ENCODE assay signal across 34 cellular contexts in the genomic region with DNA sequence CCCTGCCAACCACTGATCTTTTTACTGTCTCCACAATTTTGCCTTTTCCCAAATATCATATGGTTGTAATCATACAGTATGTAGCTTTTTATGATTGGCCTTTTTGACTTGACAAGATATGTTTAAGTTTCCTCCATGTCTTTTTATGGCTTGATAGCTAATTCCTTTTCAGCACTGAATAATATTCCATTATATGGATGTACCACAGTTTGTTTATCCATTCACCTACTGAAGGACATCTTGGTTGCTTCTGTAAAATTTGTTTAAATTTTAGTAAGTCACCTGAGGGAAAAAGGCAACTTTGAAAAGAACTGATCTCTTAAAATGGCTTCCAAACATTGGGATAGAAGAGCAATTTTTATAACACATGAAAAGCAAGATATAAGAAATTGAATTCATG. TPM values are rescaled to one million over a fixed set of nuclear protein-coding genes. Genes with fewer than 3 reads are reported as not detected.
A peak's percentile ranks its signal among the peaks of the same experiment; 100 is the strongest.
DNase-seq lines count a peak whose midpoint lies in the region; ATAC-seq and TF ChIP-seq lines count a peak whose summit lies in the region.
"Had no signal": no experiment of that assay in that cellular context is flagged by ENCODE, and none has a peak within 500 bp of the region (broad histone marks: within the 10 kb centered on the region; RNA-seq: fewer than 3 reads in every experiment).

No MANE protein-coding gene starts in this region.

- H4K20me1 ChIP-seq in SK-N-SH (ENCODE audit: insufficient read depth) (no peaks in the 10 kb centered on the region), Karpas-422 (ENCODE audit: insufficient read depth, low read depth, low read length) (no peaks in the 10 kb centered on the region)
- H4K20me1 ChIP-seq: BLaER1; BLaER1 treated with 17β-estradiol and CSF1 and Interleukin-3, amounts not matched to agents 10 nM and 100 nM had no signal

- TF ChIP-seq CTCF in SK-N-SH (IDR thresholded peaks at IDR 0.05) (no peak), endothelial cell (IDR thresholded peaks at IDR 0.05; ENCODE audit: unreplicated experiment) (no peak)

- no peaks in the 10 kb centered on the region for H3K9me3 Mint-ChIP-seq in endothelial cell (ENCODE audit: unreplicated experiment)
- H3K9me3 Mint-ChIP-seq: CD4-positive, alpha-beta T cell had no signal

- H3K27me3 ChIP-seq in SK-N-SH (ENCODE audit: insufficient read depth) = no peaks in the 10 kb centered on the region
- H3K27me3 ChIP-seq in Karpas-422 (ENCODE audit: low read length) = no peaks in the 10 kb centered on the region
- H3K27me3 ChIP-seq: BE2C; BLaER1; BLaER1 treated with 17β-estradiol and CSF1 and Interleukin-3, amounts not matched to agents 10 nM and 100 nM had no signal

- TF ChIP-seq RAD21 in SK-N-SH (IDR thresholded peaks at IDR 0.05; ENCODE audit: low read length) = no peak

- DNase-seq in SK-N-SH (no peak), Karpas-422 (peak; percentile 2), endothelial cell (ENCODE audit: low spot score) (no peak), Right ventricle myocardium superior (no peak)
- DNase-seq in stimulated activated CD4-positive, alpha-beta T cell treated with anti-CD3 and anti-CD28 coated beads, Interleukin-4, amount 100 ng/mL, for 4 hours = no peak
- DNase-seq: 8988T; ACHN; AML-193; BE2C; C1 segment of cervical spinal cord; Caco-2; Calu3; CD4-positive, alpha-beta memory T cell; CD4-positive, alpha-beta T cell; CD4-positive, CD25-positive, alpha-beta regulatory T cell; CD8-positive, alpha-beta memory T cell; CD8-positive, alpha-beta T cell; COR-L47; DMS 273 treated with DMSO at 0.1 percent for 48 hours; DMS153; DMS53; DMS79; DMS79 treated with DMSO at 0.1 percent for 48 hours; DND-41; EL had no signal

- H3K9me2 ChIP-seq in SK-N-SH = no peaks in the 10 kb centered on the region
- no peaks in the 10 kb centered on the region for H3K9me2 ChIP-seq in Karpas-422 (replicated peaks; ENCODE audit: insufficient read depth, low read length)

- H3K9me3 ChIP-seq in SK-N-SH (no peaks in the 10 kb centered on the region), Karpas-422 (ENCODE audit: low read length) (no peaks in the 10 kb centered on the region)
- H3K9me3 ChIP-seq: A549, BE2C had no signal

- H3K79me2 ChIP-seq in SK-N-SH (ENCODE audit: insufficient read depth) (no peaks in the 10 kb centered on the region), Karpas-422 (ENCODE audit: low read length) (no peaks in the 10 kb centered on the region)

- H3K4me1 ChIP-seq in SK-N-SH (ENCODE audit: control insufficient read depth in 1 of 2, insufficient read depth in 2 of 2, low read depth in 1 of 2, low read length in 1 of 2) (no peaks in the 10 kb centered on the region), Karpas-422 (ENCODE audit: low read length) (no peaks in the 10 kb centered on the region)
- H3K4me1 ChIP-seq: A549; BE2C; BLaER1; BLaER1 treated with 17β-estradiol and CSF1 and Interleukin-3, amounts not matched to agents 10 nM and 100 nM; Caco-2 had no signal

- no peak overlapping the region for H2AFZ ChIP-seq in SK-N-SH (ENCODE audit: low read depth)
- H2AFZ ChIP-seq in Karpas-422 (ENCODE audit: low read length) = no peak overlapping the region

- no peak overlapping the region for H3K4me3 ChIP-seq in SK-N-SH (ENCODE audit: low read depth in 2 of 2, low read length in 1 of 2)
- no peak overlapping the region for H3K4me3 ChIP-seq in Karpas-422 (ENCODE audit: low read length)
- H3K4me3 ChIP-seq: A549; BLaER1; BLaER1 treated with 17β-estradiol and CSF1 and Interleukin-3, amounts not matched to agents 10 nM and 100 nM had no signal

- no peak overlapping the region for H3K27ac Mint-ChIP-seq in endothelial cell (ENCODE audit: unreplicated experiment)
- H3K27ac Mint-ChIP-seq: B cell; CD14-positive monocyte; CD4-positive, alpha-beta memory T cell; CD4-positive, alpha-beta T cell; CD4-positive, CD25-positive, alpha-beta regulatory T cell; CD8-positive, alpha-beta memory T cell; CD8-positive, alpha-beta T cell had no signal

- no peak for TF ChIP-seq EP300 in SK-N-SH (IDR thresholded peaks at IDR 0.05; ENCODE audit: borderline replicate concordance in 1 of 2, low read depth in 1 of 2, low read length in 1 of 2)

- peak overlapping the region; percentile 37 for H3K4me3 Mint-ChIP-seq in endothelial cell (ENCODE audit: unreplicated experiment)
- H3K4me3 Mint-ChIP-seq: B cell; CD14-positive monocyte; CD4-positive, alpha-beta memory T cell; CD4-positive, alpha-beta T cell; CD4-positive, CD25-positive, alpha-beta regulatory T cell; CD8-positive, alpha-beta memory T cell; CD8-positive, alpha-beta T cell had no signal

- ATAC-seq in SK-N-SH treated with all-trans-retinoic acid at 6 μM for 48 hours (no peak), Right ventricle myocardium superior (ENCODE audit: poor library complexity) (no peak)
- ATAC-seq: A549; CD8-positive, alpha-beta T cell had no signal

- no peaks in the 10 kb centered on the region for H3K4me1 Mint-ChIP-seq in endothelial cell (ENCODE audit: unreplicated experiment)
- H3K4me1 Mint-ChIP-seq: B cell; CD14-positive monocyte; CD4-positive, alpha-beta memory T cell; CD4-positive, CD25-positive, alpha-beta regulatory T cell; CD8-positive, alpha-beta memory T cell had no signal

- H3K36me3 ChIP-seq in SK-N-SH (replicated peaks in 1 of 2; ENCODE audit: control insufficient read depth in 1 of 2, insufficient read depth in 2 of 2, low read length in 1 of 2) (no peaks in the 10 kb centered on the region), Karpas-422 (ENCODE audit: insufficient read depth, low read length) (no peaks in the 10 kb centered on the region)
- H3K36me3 ChIP-seq: BE2C had no signal

- H3K27ac ChIP-seq in SK-N-SH (ENCODE audit: low read depth in 2 of 2, low read length in 1 of 2) (no peak overlapping the region), Karpas-422 (ENCODE audit: low read length) (no peak overlapping the region)
- H3K27ac ChIP-seq: 22Rv1; A549; BLaER1; BLaER1 treated with 17β-estradiol and CSF1 and Interleukin-3, amounts not matched to agents 10 nM and 100 nM; C4-2B had no signal

- POLR2A ChIA-PET in SK-N-SH (lab: Yijun Ruan, JAX) = no interaction called here

- H3K4me2 ChIP-seq in SK-N-SH (no peak overlapping the region), Karpas-422 (ENCODE audit: low read depth, low read length, poor library complexity, severe bottlenecking) (no peak overlapping the region)
- H3K4me2 ChIP-seq: A549; BLaER1; BLaER1 treated with 17β-estradiol and CSF1 and Interleukin-3, amounts not matched to agents 10 nM and 100 nM had no signal

- H3K9ac ChIP-seq in SK-N-SH (no peak overlapping the region), Karpas-422 (ENCODE audit: low read length) (no peak overlapping the region)
- H3K9ac ChIP-seq: BLaER1; BLaER1 treated with 17β-estradiol and CSF1 and Interleukin-3, amounts not matched to agents 10 nM and 100 nM had no signal

- H3K27me3 Mint-ChIP-seq in endothelial cell (ENCODE audit: unreplicated experiment) = peaks cover 3% of the 10 kb centered on the region

- H3F3A ChIP-seq in SK-N-SH (replicated peaks; ENCODE audit: insufficient read depth) = no peaks in the 10 kb centered on the region

- CTCF ChIA-PET in SK-N-SH (lab: Yijun Ruan, JAX) = interaction anchor here (0.6 to 3.6 kb wide), 2 partner anchors 53 to 260 kb away, joined by 3 to 16 read pairs; no protein-coding TSS in a partner anchor

- intact Hi-C loops in Right ventricle myocardium superior (cut with DNase I) = no loop called here

- H3K36me3 Mint-ChIP-seq in endothelial cell (ENCODE audit: low read depth, unreplicated experiment) = peaks cover 25% of the 10 kb centered on the region
- H3K36me3 Mint-ChIP-seq: CD14-positive monocyte; CD4-positive, alpha-beta memory T cell; CD4-positive, CD25-positive, alpha-beta regulatory T cell; CD8-positive, alpha-beta memory T cell; CD8-positive, alpha-beta T cell had no signal

TF ChIP-seq in SK-N-SH treated with all-trans-retinoic acid at 6 μM for 48 hours, 23 proteins besides CTCF, POLR2A, EP300 and RAD21:
- TF ChIP-seq ZNF8 (CRISPR knock-in tag; IDR thresholded peaks at IDR 0.05) = peak; percentile 97
- TF ChIP-seq, protein P1, sequence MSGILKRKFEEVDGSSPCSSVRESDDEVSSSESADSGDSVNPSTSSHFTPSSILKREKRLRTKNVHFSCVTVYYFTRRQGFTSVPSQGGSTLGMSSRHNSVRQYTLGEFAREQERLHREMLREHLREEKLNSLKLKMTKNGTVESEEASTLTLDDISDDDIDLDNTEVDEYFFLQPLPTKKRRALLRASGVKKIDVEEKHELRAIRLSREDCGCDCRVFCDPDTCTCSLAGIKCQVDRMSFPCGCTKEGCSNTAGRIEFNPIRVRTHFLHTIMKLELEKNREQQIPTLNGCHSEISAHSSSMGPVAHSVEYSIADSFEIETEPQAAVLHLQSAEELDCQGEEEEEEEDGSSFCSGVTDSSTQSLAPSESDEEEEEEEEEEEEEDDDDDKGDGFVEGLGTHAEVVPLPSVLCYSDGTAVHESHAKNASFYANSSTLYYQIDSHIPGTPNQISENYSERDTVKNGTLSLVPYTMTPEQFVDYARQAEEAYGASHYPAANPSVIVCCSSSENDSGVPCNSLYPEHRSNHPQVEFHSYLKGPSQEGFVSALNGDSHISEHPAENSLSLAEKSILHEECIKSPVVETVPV (CRISPR knock-in tag; IDR thresholded peaks at IDR 0.05) = no peak
TF ChIP-seq in SK-N-SH treated with all-trans-retinoic acid at 6 μM for 48 hours: peak in this region for 1.

TF ChIP-seq in SK-N-SH, 30 proteins besides CTCF, POLR2A, EP300 and RAD21:
- TF ChIP-seq CHD2 (IDR thresholded peaks at IDR 0.05; ENCODE audit: low read length, partially characterized antibody) = no peak
- no peak for TF ChIP-seq SIN3A (IDR thresholded peaks at IDR 0.05; ENCODE audit: borderline replicate concordance, low read depth, low read length)

RNA-seq across cellular contexts. Expression of a gene that starts 43.5 kb away (rescaled TPM):
- polyA plus RNA-seq in SK-N-SH (2012; rRNA removed) = 0.44 and 0.67 TPM in 2 replicates
- 1.0 and 1.2 TPM in 2 replicates for polyA plus RNA-seq in SK-N-SH (2012; cell fraction: cytosol; rRNA removed)
- 0.33 and 0.35 TPM in 2 replicates for polyA plus RNA-seq in SK-N-SH (2012; cell fraction: nucleus; rRNA removed)
- not detected in 2 replicates for total RNA-seq in Karpas-422 (2014; rRNA removed; shearing (Covaris generic); ENCODE audit: low replicate concordance)
- total RNA-seq in endothelial cell (ENCODE audit: unreplicated experiment) (32.5 TPM), Right ventricle myocardium superior (0.38 TPM)
- total RNA-seq: Caco-2; CD4-positive, alpha-beta T cell; CD4-positive, CD25-positive, alpha-beta regulatory T cell; CD8-positive, alpha-beta memory T cell; CD8-positive, alpha-beta T cell had no signal
- polyA plus RNA-seq: BJ; CD14-positive monocyte; CD4-positive, CD25-positive, alpha-beta regulatory T cell; CD8-positive, alpha-beta memory T cell had no signal

Comparison
In these comparisons a context has a peak if more than half of its experiments do, and no peak if none do; other contexts are left out.
1. RNA of a gene that starts 43.5 kb away (total RNA-seq): 32.5 TPM in endothelial cell (single experiment); 0.38 TPM in Right ventricle myocardium superior (single experiment) and not detected in Karpas-422; every median in the first group is over 10 times any median in the second.